17 cellular contexts compared by ENCODE assay signal in genomic region chr10:118238573-118239240, GRCh38.
DNase-seq lines count a peak whose midpoint lies in the region; ATAC-seq and TF ChIP-seq lines count a peak whose summit lies in the region.
"Had no signal": no experiment of that assay in that cellular context is flagged by ENCODE, and none has a peak within 500 bp of the region (broad histone marks: within the 10 kb centered on the region; RNA-seq: fewer than 3 reads in every experiment).

No MANE protein-coding gene starts in this region.

- no peaks in the 10 kb centered on the region for H3K36me3 Mint-ChIP-seq in nephron (ENCODE audit: low read depth)
- H3K36me3 Mint-ChIP-seq: mesothelial cell of epicardium had no signal

- H3K4me3 Mint-ChIP-seq in nephron = no peak overlapping the region
- H3K4me3 Mint-ChIP-seq: activated CD8-positive, alpha-beta T cell treated with anti-CD3 and anti-CD28 coated beads for 36 hours; mesothelial cell of epicardium; stimulated activated naive CD8-positive, alpha-beta T cell treated with anti-CD3 and anti-CD28 coated beads, Interleukin-15, amount 100 ng/mL, for 72 hours had no signal

- peak overlapping the region in 2 of 3 experiments; percentile 35 to 54 for H3K27ac Mint-ChIP-seq in nephron
- H3K27ac Mint-ChIP-seq: activated CD8-positive, alpha-beta T cell treated with anti-CD3 and anti-CD28 coated beads for 36 hours; mesothelial cell of epicardium; stimulated activated naive CD8-positive, alpha-beta T cell treated with anti-CD3 and anti-CD28 coated beads, Interleukin-15, amount 100 ng/mL, for 72 hours had no signal

- H3K27ac ChIP-seq in brain microvascular endothelial cell = no peak overlapping the region
- H3K27ac ChIP-seq: BLaER1, gastroesophageal sphincter, spleen had no signal

- TF ChIP-seq CTCF in BJ (IDR thresholded peaks at IDR 0.05; ENCODE audit: insufficient read depth, low read depth, low read length) = no peak
- TF ChIP-seq CTCF in brain microvascular endothelial cell (IDR thresholded peaks at IDR 0.05; ENCODE audit: low read depth, low read length, missing control alignments) = no peak
- no peak for TF ChIP-seq CTCF in nephron (IDR thresholded peaks at IDR 0.05; ENCODE audit: unreplicated experiment in 3 of 3)

- in situ Hi-C loops in brain microvascular endothelial cell (cut with HindIII; ENCODE audit: low pct_ligation_motif_present, low sequenced_read_pairs) = no loop called here

- DNase-seq in BJ (ENCODE audit: low read depth) (peak; percentile 4), LoVo (ENCODE audit: low spot score) (peak; percentile 10), brain microvascular endothelial cell (peak; percentile 12), HPDE6-E6E7 (ENCODE audit: extremely low spot score) (no peak), T-helper 2 cell (no peak), DMS153 treated with DMSO at 0.1 percent for 48 hours (lab: John Stamatoyannopoulos, UW; ENCODE audit: unreplicated experiment) (no peak)
- DNase-seq: activated CD8-positive, alpha-beta T cell treated with anti-CD3 and anti-CD28 coated beads for 36 hours; activated effector memory CD4-positive, alpha-beta T cell treated with anti-CD3 and anti-CD28 coated beads, Interleukin-2, amount 50 U/mL, for 16 hours; DMS153; NCI-H1048; spleen; stimulated activated naive CD8-positive, alpha-beta T cell treated with anti-CD3 and anti-CD28 coated beads, Interleukin-15, amount 100 ng/mL, for 72 hours had no signal

- POLR2A ChIA-PET in BJ (lab: Charles Lee) = no interaction called here

- CTCF ChIA-PET in BJ (lab: Yijun Ruan, JAX) = interaction anchor here (0.8 to 1.0 kb wide), 3 partner anchors 531 to 749 kb away, joined by 3 read pairs; no protein-coding TSS in a partner anchor

- peaks cover 54% of the 10 kb centered on the region for H3K27me3 Mint-ChIP-seq in nephron (ENCODE audit: low read depth)

- H3K4me3 ChIP-seq in BJ (ENCODE audit: low read depth, low read length) (no peak overlapping the region), brain microvascular endothelial cell (ENCODE audit: low read depth, low read length) (no peak overlapping the region)
- H3K4me3 ChIP-seq: BLaER1, gastroesophageal sphincter, spleen had no signal

- H3K27me3 ChIP-seq in BJ (ENCODE audit: control insufficient read depth, insufficient read depth, low read length) (0 out of 2 replicates have a peak, but pooled peaks cover 2% of the 10 kb centered on the region), brain microvascular endothelial cell (replicated peaks) (no peaks in the 10 kb centered on the region)
- H3K27me3 ChIP-seq: BLaER1 had no signal

- H3K36me3 ChIP-seq in BJ (ENCODE audit: control insufficient read depth, insufficient read depth, low read length) (no peaks in the 10 kb centered on the region), brain microvascular endothelial cell (replicated peaks) (no peaks in the 10 kb centered on the region)
- H3K36me3 ChIP-seq: BLaER1, gastroesophageal sphincter, spleen had no signal

- no peaks in the 10 kb centered on the region for H3K9me3 Mint-ChIP-seq in nephron
- H3K9me3 Mint-ChIP-seq: activated CD8-positive, alpha-beta T cell treated with anti-CD3 and anti-CD28 coated beads for 36 hours; mesothelial cell of epicardium; stimulated activated naive CD8-positive, alpha-beta T cell treated with anti-CD3 and anti-CD28 coated beads, Interleukin-15, amount 100 ng/mL, for 72 hours had no signal

- no peak for ATAC-seq in HG02973 (IDR thresholded peaks at IDR 0.05; ENCODE audit: unreplicated experiment)
- ATAC-seq: activated CD8-positive, alpha-beta T cell treated with anti-CD3 and anti-CD28 coated beads for 36 hours; gastroesophageal sphincter; stimulated activated naive CD8-positive, alpha-beta T cell treated with anti-CD3 and anti-CD28 coated beads, Interleukin-15, amount 100 ng/mL, for 72 hours had no signal

- peaks cover 36% of the 10 kb centered on the region for H3K4me1 Mint-ChIP-seq in nephron
- H3K4me1 Mint-ChIP-seq: stimulated activated naive CD8-positive, alpha-beta T cell treated with anti-CD3 and anti-CD28 coated beads, Interleukin-15, amount 100 ng/mL, for 72 hours had no signal

Comparison
In these comparisons a context has a peak if more than half of its experiments do, and no peak if none do; other contexts are left out.
1. DNase-seq: peak in BJ (single experiment), LoVo (single experiment) and brain microvascular endothelial cell (single experiment); none in HPDE6-E6E7 (single experiment), T-helper 2 cell (0 of 5) and DMS153 treated with DMSO at 0.1 percent for 48 hours (single experiment).